10 cellular contexts compared by ENCODE assay signal in the genomic region with DNA sequence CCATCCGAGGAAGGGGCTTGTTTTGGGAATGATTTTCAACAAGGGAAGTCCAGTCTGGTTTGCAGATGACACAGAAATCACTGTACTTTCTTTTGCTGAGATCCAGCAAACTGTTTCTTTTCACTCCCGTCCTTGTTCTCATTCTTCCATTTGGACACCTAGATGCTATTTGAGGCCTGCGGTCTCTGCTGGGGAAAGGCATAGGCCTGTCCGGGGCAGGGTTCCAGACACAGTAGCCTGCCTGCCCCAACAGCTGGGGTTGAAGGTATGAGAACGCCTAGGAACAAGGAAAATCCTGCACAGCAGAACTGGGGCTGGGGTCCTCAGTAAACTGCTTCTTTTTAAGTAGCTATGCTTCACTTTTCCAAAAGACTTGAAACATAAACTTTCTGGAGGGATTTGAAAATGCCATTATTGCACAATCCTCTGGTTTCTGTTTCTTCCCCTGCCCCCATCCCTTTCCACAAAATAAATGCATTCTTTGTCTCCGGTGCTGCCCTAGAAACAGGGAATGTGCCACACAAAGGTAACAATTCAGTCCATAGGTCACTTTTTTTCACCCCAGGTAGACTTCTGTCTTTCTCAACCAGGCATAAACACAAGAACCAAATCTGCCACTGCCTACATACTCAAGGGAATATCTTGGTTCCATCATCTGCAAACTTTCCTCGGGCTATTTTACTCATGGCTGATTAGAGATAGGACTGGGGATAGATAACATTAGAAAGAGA.
DNase-seq lines count a peak whose midpoint lies in the region; ATAC-seq lines count a peak whose summit lies in the region.
"Had no signal": no experiment of that assay in that cellular context is flagged by ENCODE, and none has a peak within 500 bp of the region (broad histone marks: within the 10 kb centered on the region; RNA-seq: fewer than 3 reads in every experiment).

No MANE protein-coding gene starts in this region.

- H3K27ac ChIP-seq in right cardiac atrium (ENCODE audit: low read length), result peak overlapping the region; percentile 74
- peak overlapping the region; percentile 8 for H3K27ac ChIP-seq in rectal smooth muscle tissue (ENCODE audit: low read depth, low read length)

- DNase-seq in ELR (ENCODE audit: low read depth) (peak; percentile 42), adipocyte (ENCODE audit: low read depth) (peak; percentile 76), right cardiac atrium (peak in 1 of 3 donors; percentile 66), NCI-H1105 treated with DMSO at 0.1 percent for 48 hours (lab: John Stamatoyannopoulos, UW) (no peak), NCI-H82 treated with DMSO at 0.1 percent for 48 hours (lab: John Stamatoyannopoulos, UW; ENCODE audit: unreplicated experiment) (no peak), MV-4-11 (lab: John Stamatoyannopoulos, UW) (no peak), NCI-H187 (lab: John Stamatoyannopoulos, UW) (no peak)
- DNase-seq: DMS79 treated with DMSO at 0.1 percent for 48 hours, NCI-H345 had no signal

- peak in 1 of 2 donors; percentile 39 for ATAC-seq in right cardiac atrium

- H3K4me3 ChIP-seq in adipocyte (ENCODE audit: low read length) (peak overlapping the region; percentile 51), right cardiac atrium (ENCODE audit: low read length) (no peak overlapping the region), rectal smooth muscle tissue (ENCODE audit: low read length) (no peak overlapping the region)

- H3K27me3 ChIP-seq in adipocyte (replicated peaks; ENCODE audit: control insufficient read depth, insufficient read depth, low read length), result no peaks in the 10 kb centered on the region
- H3K27me3 ChIP-seq in right cardiac atrium (ENCODE audit: control insufficient read depth, insufficient read depth), result no peaks in the 10 kb centered on the region
- no peaks in the 10 kb centered on the region for H3K27me3 ChIP-seq in rectal smooth muscle tissue (ENCODE audit: control insufficient read depth, insufficient read depth, low read length)

- H3K9me3 ChIP-seq in adipocyte (ENCODE audit: control insufficient read depth, low read length) (no peaks in the 10 kb centered on the region), right cardiac atrium (ENCODE audit: control insufficient read depth, low read length) (no peaks in the 10 kb centered on the region)

- peaks cover 55% of the 10 kb centered on the region for H3K4me1 ChIP-seq in adipocyte (ENCODE audit: control insufficient read depth, insufficient read depth, low read length)
- peaks cover 2% of the 10 kb centered on the region for H3K4me1 ChIP-seq in right cardiac atrium (ENCODE audit: control insufficient read depth, insufficient read depth, low read length)
- peaks cover 8% of the 10 kb centered on the region for H3K4me1 ChIP-seq in rectal smooth muscle tissue (ENCODE audit: control insufficient read depth, insufficient read depth, low read length)

- H3K9ac ChIP-seq in adipocyte (ENCODE audit: low read length) (peak overlapping the region; percentile 75), rectal smooth muscle tissue (ENCODE audit: low read length) (no peak overlapping the region)

- intact Hi-C loops in right cardiac atrium (cut with DNase I), result no loop called here

- 54% methylated on average over 7 of the region's 7 CpGs for WGBS in right cardiac atrium

- H3K36me3 ChIP-seq in adipocyte (ENCODE audit: control insufficient read depth, insufficient read depth, low read length, severe bottlenecking) (no peaks in the 10 kb centered on the region), rectal smooth muscle tissue (ENCODE audit: control insufficient read depth, insufficient read depth, low read length) (no peaks in the 10 kb centered on the region)

Comparison
In these comparisons a context has a peak if more than half of its experiments do, and no peak if none do; other contexts are left out.
1. DNase-seq: peak in ELR (single experiment) and adipocyte (single experiment); none in NCI-H1105 treated with DMSO at 0.1 percent for 48 hours (single experiment), NCI-H82 treated with DMSO at 0.1 percent for 48 hours (single experiment), MV-4-11 (single experiment) and NCI-H187 (0 of 2).